ENCODE assay signal across 17 cellular contexts in the genomic region with DNA sequence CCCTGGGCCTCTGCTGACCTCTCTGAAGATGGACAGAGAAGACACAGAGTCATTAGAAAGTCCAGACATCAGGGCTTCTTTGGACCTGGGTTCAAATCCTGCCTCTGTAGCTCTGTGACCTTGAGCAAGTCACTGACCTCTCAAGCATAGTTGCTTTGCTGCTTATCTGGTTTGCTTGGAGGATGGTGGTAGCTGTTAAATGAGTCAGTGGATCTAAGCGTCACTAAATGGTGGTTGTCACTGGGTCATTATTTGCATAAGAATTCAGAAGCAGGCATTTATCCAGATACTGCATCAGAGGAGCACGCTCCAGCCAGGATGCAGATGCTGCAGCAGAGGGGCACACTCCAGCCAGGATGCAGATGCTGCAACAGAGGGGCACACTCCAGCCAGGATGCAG.
"Had no signal": no experiment of that assay in that cellular context is flagged by ENCODE, and none has a peak within 500 bp of the region (broad histone marks: within the 10 kb centered on the region; RNA-seq: fewer than 3 reads in every experiment).

No MANE protein-coding gene starts in this region.

- DNase-seq: activated CD4-positive, alpha-beta T cell treated with anti-CD3 and anti-CD28 coated beads for 48 hours; activated CD8-positive, alpha-beta memory T cell treated with anti-CD3 and anti-CD28 coated beads, Interleukin-2, amount 50 U/mL, for 48 hours; activated CD8-positive, alpha-beta T cell treated with anti-CD3 and anti-CD28 coated beads, Interleukin-2, amount 10 ng/mL, durations not matched to agents 7 days and 5 days; activated naive CD4-positive, alpha-beta T cell; body of pancreas; dermis blood vessel endothelial cell; head of caudate nucleus; natural killer cell; nucleus accumbens; psoas muscle; right lobe of liver; thyroid gland had no signal

- H3K36me3 ChIP-seq: left lung, right lobe of liver, thyroid gland had no signal

- H3K4me1 Mint-ChIP-seq: stimulated activated effector memory CD8-positive, alpha-beta T cell treated with anti-CD3 and anti-CD28 coated beads, Interleukin-12 subunit alpha, Interleukin-12 subunit beta, amount 100 ng/mL, for 72 hours had no signal

- H3K4me3 ChIP-seq: body of pancreas, left lung, psoas muscle, right lobe of liver, thyroid gland had no signal

- H3K27ac Mint-ChIP-seq: activated CD8-positive, alpha-beta T cell treated with anti-CD3 and anti-CD28 coated beads, Interleukin-2, amount 10 ng/mL, durations not matched to agents 7 days and 5 days; activated T-helper 1 cell treated with anti-CD3 and anti-CD28 coated beads, Interleukin-12 subunit alpha, Interleukin-12 subunit beta, Interleukin-2, Interleukin-4 antibody, amounts not matched to agents 30 ng/mL and 10 ng/mL and 1 ng/mL, durations not matched to agents 14 hours and 24 hours and 36 hours; natural killer cell; stimulated activated effector memory CD8-positive, alpha-beta T cell treated with anti-CD3 and anti-CD28 coated beads, Interleukin-12 subunit alpha, Interleukin-12 subunit beta, amount 100 ng/mL, for 72 hours; T-helper 1 cell treated with Interleukin-12 subunit alpha and Interleukin-12 subunit beta and Interleukin-4 antibody, amounts not matched to agents 30 μg/mL and 1 μg/mL, for 36 hours; WTC11 had no signal

- H3K36me3 Mint-ChIP-seq: natural killer cell; stimulated activated effector memory CD8-positive, alpha-beta T cell treated with anti-CD3 and anti-CD28 coated beads, Interleukin-12 subunit alpha, Interleukin-12 subunit beta, amount 100 ng/mL, for 72 hours had no signal

- H3K9me3 Mint-ChIP-seq: activated T-helper 1 cell treated with anti-CD3 and anti-CD28 coated beads, Interleukin-12 subunit alpha, Interleukin-12 subunit beta, Interleukin-2, Interleukin-4 antibody, amounts not matched to agents 30 ng/mL and 10 ng/mL and 1 ng/mL, durations not matched to agents 14 hours and 24 hours and 36 hours; natural killer cell; T-helper 1 cell treated with Interleukin-12 subunit alpha and Interleukin-12 subunit beta and Interleukin-4 antibody, amounts not matched to agents 30 μg/mL and 1 μg/mL, for 36 hours; WTC11 had no signal

- ATAC-seq: activated CD8-positive, alpha-beta T cell treated with anti-CD3 and anti-CD28 coated beads, Interleukin-2, amount 10 ng/mL, durations not matched to agents 7 days and 5 days; body of pancreas; left lung; natural killer cell; psoas muscle; right lobe of liver; stimulated activated effector memory CD8-positive, alpha-beta T cell treated with anti-CD3 and anti-CD28 coated beads, Interleukin-12 subunit alpha, Interleukin-12 subunit beta, amount 100 ng/mL, for 72 hours; WTC11 had no signal

- H3K27me3 ChIP-seq: body of pancreas, right lobe of liver, thyroid gland had no signal

- H3K4me1 ChIP-seq: body of pancreas, left lung, psoas muscle, right lobe of liver, thyroid gland had no signal

- H3K27ac ChIP-seq: body of pancreas, left lung, psoas muscle, right lobe of liver, thyroid gland had no signal

- H3K9me3 ChIP-seq: body of pancreas, left lung, psoas muscle, right lobe of liver, thyroid gland had no signal

- H3K4me3 Mint-ChIP-seq: activated CD8-positive, alpha-beta T cell treated with anti-CD3 and anti-CD28 coated beads, Interleukin-2, amount 10 ng/mL, durations not matched to agents 7 days and 5 days; activated T-helper 1 cell treated with anti-CD3 and anti-CD28 coated beads, Interleukin-12 subunit alpha, Interleukin-12 subunit beta, Interleukin-2, Interleukin-4 antibody, amounts not matched to agents 30 ng/mL and 10 ng/mL and 1 ng/mL, durations not matched to agents 14 hours and 24 hours and 36 hours; natural killer cell; stimulated activated effector memory CD8-positive, alpha-beta T cell treated with anti-CD3 and anti-CD28 coated beads, Interleukin-12 subunit alpha, Interleukin-12 subunit beta, amount 100 ng/mL, for 72 hours; T-helper 1 cell treated with Interleukin-12 subunit alpha and Interleukin-12 subunit beta and Interleukin-4 antibody, amounts not matched to agents 30 μg/mL and 1 μg/mL, for 36 hours; WTC11 had no signal
